Comparison of ENCODE assay signal across 10 cellular contexts in genomic region chr6:38034269-38034914, GRCh38.
DNase-seq lines count a peak whose midpoint lies in the region; ATAC-seq and TF ChIP-seq lines count a peak whose summit lies in the region.
"Had no signal": no experiment of that assay in that cellular context is flagged by ENCODE, and none has a peak within 500 bp of the region (broad histone marks: within the 10 kb centered on the region; RNA-seq: fewer than 3 reads in every experiment).

No MANE protein-coding gene starts in this region.

- TF ChIP-seq EP300 in upper lobe of left lung (IDR thresholded peaks at IDR 0.05) = no peak

- WGBS in upper lobe of left lung, 2 donors = 93% methylated on average over 1 of the region's 1 CpG

- no peaks in the 10 kb centered on the region for H3K9me3 ChIP-seq in NT2/D1 (ENCODE audit: insufficient read depth, low read length)
- no peaks in the 10 kb centered on the region for H3K9me3 ChIP-seq in upper lobe of left lung
- H3K9me3 ChIP-seq: BLaER1 had no signal

- peak in 3 of 6 experiments; percentile 11 to 22 (median 21) for TF ChIP-seq CTCF in upper lobe of left lung (IDR thresholded peaks at IDR 0.05)

- TF ChIP-seq POLR2A in upper lobe of left lung (IDR thresholded peaks at IDR 0.05) = no peak

- peak; percentile 21 for DNase-seq in DMS53 (lab: John Stamatoyannopoulos, UW)
- no peak for DNase-seq in DMS53 treated with DMSO at 0.1 percent for 48 hours (lab: John Stamatoyannopoulos, UW; ENCODE audit: unreplicated experiment)
- peak; percentile 2 for DNase-seq in NT2/D1 (ENCODE audit: low read depth, low spot score)
- DNase-seq in fibroblast of gingiva (ENCODE audit: low read depth) = peak; percentile 70
- peak; percentile 34 for DNase-seq in skeletal muscle cell (ENCODE audit: low read depth)
- DNase-seq in upper lobe of left lung = no peak
- no peak for DNase-seq in UCSD-AML1 (lab: John Stamatoyannopoulos, UW; ENCODE audit: unreplicated experiment)
- no peak for DNase-seq in HuH-7 (ENCODE audit: low spot score)

- H3K27ac ChIP-seq in upper lobe of left lung = no peak overlapping the region
- H3K27ac ChIP-seq: BLaER1, skin epidermis had no signal

- no peaks in the 10 kb centered on the region for H3K36me3 ChIP-seq in NT2/D1 (ENCODE audit: insufficient read depth, insufficient read length, low read length)
- no peaks in the 10 kb centered on the region for H3K36me3 ChIP-seq in upper lobe of left lung
- H3K36me3 ChIP-seq: BLaER1 had no signal

- no peak for ATAC-seq in upper lobe of left lung (ENCODE audit: low FRiP score in 2 of 2)

- H3K4me1 ChIP-seq in NT2/D1 (ENCODE audit: insufficient read depth, insufficient read length) = no peaks in the 10 kb centered on the region
- peaks cover 2 to 8% (median 6%) of the 10 kb centered on the region in 4 donors for H3K4me1 ChIP-seq in upper lobe of left lung
- H3K4me1 ChIP-seq: BLaER1 had no signal

- no peak overlapping the region for H3K9ac ChIP-seq in NT2/D1 (ENCODE audit: insufficient read length, low read depth)
- H3K9ac ChIP-seq: BLaER1 had no signal

- no peaks in the 10 kb centered on the region for H3K27me3 ChIP-seq in NT2/D1 (ENCODE audit: insufficient read depth, insufficient read length)
- H3K27me3 ChIP-seq in upper lobe of left lung = no peaks in the 10 kb centered on the region
- H3K27me3 ChIP-seq: BLaER1 had no signal

- H3K4me3 ChIP-seq in NT2/D1 (ENCODE audit: insufficient read length, low read depth) (no peak overlapping the region), skeletal muscle cell (ENCODE audit: low read depth, low read length) (no peak overlapping the region), upper lobe of left lung (no peak overlapping the region)
- H3K4me3 ChIP-seq: BLaER1, skin epidermis had no signal

Comparison
In these comparisons a context has a peak if more than half of its experiments do, and no peak if none do; other contexts are left out.
1. DNase-seq: peak in DMS53 (single experiment), NT2/D1 (single experiment), fibroblast of gingiva (single experiment) and skeletal muscle cell (single experiment); none in DMS53 treated with DMSO at 0.1 percent for 48 hours (single experiment), upper lobe of left lung (0 of 2), UCSD-AML1 (single experiment) and HuH-7 (single experiment).